Comparison of ENCODE assay signal across 8 cellular contexts in the genomic region with DNA sequence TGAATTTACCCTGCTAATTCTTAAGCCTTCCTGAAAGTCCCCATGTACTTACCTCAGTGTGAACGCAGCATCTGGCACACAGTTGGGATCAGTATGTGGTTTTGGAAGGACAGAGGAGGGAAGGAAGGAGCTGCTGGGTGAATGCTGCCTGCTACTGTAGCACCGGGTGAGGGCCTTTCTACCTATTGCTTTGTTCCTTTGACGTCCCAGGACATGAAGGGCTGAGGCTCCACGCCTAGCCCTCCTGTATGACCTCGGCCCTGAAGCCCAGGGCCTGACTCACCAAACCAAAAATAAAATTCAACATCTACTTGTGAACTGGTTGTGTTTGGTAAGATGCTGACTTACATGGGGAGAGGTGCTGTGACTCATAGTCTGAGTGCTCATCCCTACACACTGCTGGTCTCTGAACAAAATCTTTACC. TPM values are rescaled to one million over a fixed set of nuclear protein-coding genes. Genes with fewer than 3 reads are reported as not detected.
DNase-seq lines count a peak whose midpoint lies in the region; ATAC-seq and TF ChIP-seq lines count a peak whose summit lies in the region.

No MANE protein-coding gene starts in this region.

- CTCF ChIA-PET in activated naive CD4-positive, alpha-beta T cell treated with anti-CD3 and anti-CD28 coated beads for 36 hours (lab: Charles Lee): interaction anchor here (0.9 kb wide), 1 partner anchor 26 kb away, joined by 3 read pairs; no protein-coding TSS in a partner anchor
- CTCF ChIA-PET in RWPE1 (lab: Yijun Ruan, JAX): interaction anchor here (0.6 kb wide), 1 partner anchor 106 kb away, joined by 3 read pairs; no protein-coding TSS in a partner anchor

- intact Hi-C loops in activated naive CD4-positive, alpha-beta T cell treated with anti-CD3 and anti-CD28 coated beads for 36 hours (cut with micrococcal nuclease): no loop called here
- intact Hi-C loops in stomach (cut with DNase I; ENCODE audit: low total_unique reads): no loop called here

- peaks cover 33 to 77% (median 58%) of the 10 kb centered on the region in 4 donors for H3K4me1 ChIP-seq in stomach

- H3K27me3 ChIP-seq in stomach: no peaks in the 10 kb centered on the region

- peaks cover 74% of the 10 kb centered on the region for H3K4me1 Mint-ChIP-seq in activated naive CD4-positive, alpha-beta T cell treated with anti-CD3 and anti-CD28 coated beads for 36 hours (ENCODE audit: low read depth)

- no peaks in the 10 kb centered on the region for H3K9me3 ChIP-seq in stomach

- TF ChIP-seq EP300 in stomach (IDR thresholded peaks at IDR 0.05): no peak

- no peak overlapping the region for H3K4me3 Mint-ChIP-seq in activated naive CD4-positive, alpha-beta T cell treated with anti-CD3 and anti-CD28 coated beads for 36 hours

- DNase-seq in activated naive CD4-positive, alpha-beta T cell treated with anti-CD3 and anti-CD28 coated beads for 36 hours: peak; percentile 24
- no peak for DNase-seq in activated naive CD4-positive, alpha-beta T cell treated with anti-CD3 and anti-CD28 coated beads, Interleukin-2, amount 50 U/mL, for 16 hours
- DNase-seq in RWPE1 (ENCODE audit: low spot score) (peak; percentile 84), fibroblast of the aortic adventitia (ENCODE audit: low read depth) (peak; percentile 77), stomach (no peak), mucosa of gallbladder (ENCODE audit: low spot score) (no peak), NCI-H1092 treated with DMSO at 0.1 percent for 48 hours (lab: John Stamatoyannopoulos, UW) (no peak)

- H3K4me3 ChIP-seq in fibroblast of the aortic adventitia (ENCODE audit: low read depth, low read length) (no peak overlapping the region), stomach (no peak overlapping the region)

- TF ChIP-seq CTCF in RWPE1 (conservative IDR thresholded peaks at IDR 0.05; ENCODE audit: low read depth) (no peak), fibroblast of the aortic adventitia (IDR thresholded peaks at IDR 0.05; ENCODE audit: insufficient read depth, low read length) (no peak), stomach (IDR thresholded peaks at IDR 0.05) (no peak)

- peaks cover 17% of the 10 kb centered on the region for H3K36me3 Mint-ChIP-seq in activated naive CD4-positive, alpha-beta T cell treated with anti-CD3 and anti-CD28 coated beads for 36 hours (ENCODE audit: low read depth)

- TF ChIP-seq POLR2A in stomach (IDR thresholded peaks at IDR 0.05): no peak

- H3K36me3 ChIP-seq in stomach: peaks cover 0 to 18% (median 12%) of the 10 kb centered on the region in 4 donors

- H3K27ac ChIP-seq in RWPE1 (peak overlapping the region; percentile 84), stomach (peak overlapping the region in 4 of 5 donors; percentile 8 to 74 (median 64))

- no peaks in the 10 kb centered on the region for H3K9me3 Mint-ChIP-seq in activated naive CD4-positive, alpha-beta T cell treated with anti-CD3 and anti-CD28 coated beads for 36 hours

- H3K27me3 Mint-ChIP-seq in activated naive CD4-positive, alpha-beta T cell treated with anti-CD3 and anti-CD28 coated beads for 36 hours (ENCODE audit: low read depth): no peaks in the 10 kb centered on the region

- ATAC-seq in HG02763 (IDR thresholded peaks at IDR 0.05; ENCODE audit: unreplicated experiment): no peak

- no peak overlapping the region for H3K27ac Mint-ChIP-seq in activated naive CD4-positive, alpha-beta T cell treated with anti-CD3 and anti-CD28 coated beads for 36 hours

- POLR2A ChIA-PET in RWPE1 (lab: Yijun Ruan, JAX; ENCODE audit: low non-redundant PET): no interaction called here

- 48 to 77% (median 68%) methylated on average over 5 of the region's 5 CpGs for WGBS in stomach, 5 donors

RNA-seq across cellular contexts. Expression of a gene that starts 51.1 kb away (rescaled TPM):
- 10 to 100 TPM; 42.5 to 43.2 TPM for total RNA-seq in activated naive CD4-positive, alpha-beta T cell treated with anti-CD3 and anti-CD28 coated beads for 36 hours
- total RNA-seq in fibroblast of the aortic adventitia (ENCODE audit: low replicate concordance) (47.7 and 55.9 TPM in 2 replicates), stomach (100 to 1,000 TPM in 3 of 5 donors, 10 to 100 TPM in 2; 31.3 to 183 (median 142) TPM), mucosa of gallbladder (101 TPM)
- polyA plus RNA-seq in stomach: 1 to 10 TPM; 8.8 to 9.2 (median 9.0) TPM

Comparison
In these comparisons a context has a peak if more than half of its experiments do, and no peak if none do; other contexts are left out.
1. DNase-seq: peak in activated naive CD4-positive, alpha-beta T cell treated with anti-CD3 and anti-CD28 coated beads for 36 hours (single experiment), RWPE1 (single experiment) and fibroblast of the aortic adventitia (single experiment); none in activated naive CD4-positive, alpha-beta T cell treated with anti-CD3 and anti-CD28 coated beads, Interleukin-2, amount 50 U/mL, for 16 hours (single experiment), stomach (single experiment), mucosa of gallbladder (single experiment) and NCI-H1092 treated with DMSO at 0.1 percent for 48 hours (single experiment).